ENCODE assay signal across 8 cellular contexts in genomic region chr2:55268288-55268906, GRCh38. TPM values are rescaled to one million over a fixed set of nuclear protein-coding genes. Genes with fewer than 3 reads are reported as not detected.
DNase-seq lines count a peak whose midpoint lies in the region; ATAC-seq, FAIRE-seq and TF ChIP-seq lines count a peak whose summit lies in the region.

No MANE protein-coding gene starts in this region.

- TF ChIP-seq CTCF in AG09309 (IDR thresholded peaks at IDR 0.05; ENCODE audit: control insufficient read depth, insufficient read depth, low read depth, low read length, missing control alignments): no peak
- TF ChIP-seq CTCF in K562 (IDR thresholded peaks at IDR 0.05 in 2 of 3, conservative IDR thresholded peaks at IDR 0.05 in 1 of 3; ENCODE audit: insufficient read depth in 2 of 3, low read depth in 1 of 3, low read length in 3 of 3): no peak
- no peak for TF ChIP-seq CTCF in lung (IDR thresholded peaks at IDR 0.05; ENCODE audit: control extremely low read depth, extremely low read depth)
- TF ChIP-seq CTCF in uterus (IDR thresholded peaks at IDR 0.05): no peak

- peak overlapping the region; percentile 83 for H3K4me3 ChIP-seq in AG09309 (ENCODE audit: control insufficient read depth, low read depth, low read length)
- H3K4me3 ChIP-seq in HUES6 (ENCODE audit: low read depth, low read length): peak overlapping the region; percentile 82
- peak overlapping the region; percentile 71 for H3K4me3 ChIP-seq in K562
- H3K4me3 ChIP-seq in lung: peak overlapping the region; percentile 94
- peak overlapping the region; percentile 45 to 62 for H3K4me3 ChIP-seq in uterus

- H3K9ac ChIP-seq in HUES6 (ENCODE audit: low read length) (peak overlapping the region; percentile 81), K562 (ENCODE audit: insufficient read depth in 1 of 2, low read depth in 2 of 2, low read length in 2 of 2) (peak overlapping the region; percentile 91 to 98)

- no peaks in the 10 kb centered on the region for H4K20me1 ChIP-seq in K562 (replicated peaks; ENCODE audit: control insufficient read depth, insufficient read depth, low read length)

- TSS peak; percentile 89 for BruUV-seq in K562 (replicated peaks; lab: Mats Ljungman, UMichigan)

- H3K36me3 ChIP-seq in HUES6 (ENCODE audit: control insufficient read depth, insufficient read depth, low read length): peaks cover 29% of the 10 kb centered on the region
- H3K36me3 ChIP-seq in K562 (ENCODE audit: control insufficient read depth, insufficient read depth, low read length): peaks cover 45% of the 10 kb centered on the region; the same call in 2 of the 3 replicates
- peaks cover 9 to 12% of the 10 kb centered on the region in 2 donors for H3K36me3 ChIP-seq in lung (ENCODE audit: control insufficient read depth in 2 of 2, insufficient read depth in 2 of 2, low read length in 2 of 2)
- no peaks in the 10 kb centered on the region for H3K36me3 ChIP-seq in uterus

- POLR2A ChIA-PET in K562 (lab: Yijun Ruan, JAX): no interaction called here

- no peak for TF ChIP-seq EP300 in K562 (IDR thresholded peaks at IDR 0.05; ENCODE audit: low read length)

- in situ Hi-C loops in K562 (cut with MboI): no loop called here

- intact Hi-C loops in K562 (cut with micrococcal nuclease): loop anchor here (5.0 kb wide), 1 partner anchor 149 kb away; the partner anchor contains the start of gene CCDC88A
- intact Hi-C loops in uterus (cut with DNase I; ENCODE audit: low total_unique reads): no loop called here

- H3K4me2 ChIP-seq in K562 (ENCODE audit: insufficient read depth, low read length): peak overlapping the region; percentile 99

- H3K27ac ChIP-seq in HUES6 (ENCODE audit: low read depth, low read length) (peak overlapping the region; percentile 0; the same call in 1 of the 2 replicates), K562 (ENCODE audit: extremely low read depth, low read depth, low read length) (peak overlapping the region; percentile 91), lung (ENCODE audit: low read depth in 1 of 2, low read length in 1 of 2) (peak overlapping the region; percentile 97 to 99), uterus (peak overlapping the region; percentile 86 to 87)

- H3K9me3 ChIP-seq in HUES6 (ENCODE audit: control insufficient read depth, insufficient read depth, low read depth, low read length) (no peaks in the 10 kb centered on the region), K562 (replicated peaks; ENCODE audit: control insufficient read depth, insufficient read depth, low read depth, low read length) (no peaks in the 10 kb centered on the region), lung (ENCODE audit: control insufficient read depth in 2 of 2, insufficient read depth in 1 of 2, low read length in 1 of 2) (no peaks in the 10 kb centered on the region), uterus (no peaks in the 10 kb centered on the region)

- no peak for TF ChIP-seq RAD21 in K562 (CRISPR knock-in tag; conservative IDR thresholded peaks at IDR 0.05 in 1 of 2, IDR thresholded peaks at IDR 0.05 in 1 of 2)

- FAIRE-seq in K562 (lab: Jason Lieb, UNC): no peak

- H3K4me1 ChIP-seq in HUES6 (ENCODE audit: control insufficient read depth, insufficient read depth, low read length): peaks cover 8% of the 10 kb centered on the region
- peaks cover 7 to 8% of the 10 kb centered on the region in 2 experiments; a peak in 3 of 5 replicates for H3K4me1 ChIP-seq in K562 (replicated peaks in 1 of 2; ENCODE audit: control insufficient read depth in 2 of 2, insufficient read depth in 2 of 2, low read length in 2 of 2)
- peaks cover 0 to 3% of the 10 kb centered on the region in 2 donors for H3K4me1 ChIP-seq in lung (ENCODE audit: control insufficient read depth in 2 of 2, insufficient read depth in 2 of 2, low read length in 2 of 2)
- H3K4me1 ChIP-seq in uterus: no peaks in the 10 kb centered on the region

- WGBS in K562 (ENCODE audit: insufficient coverage, low coverage, missing lambda C conversion rate): 1% methylated on average over 13 of the region's 13 CpGs
- 16 to 18% methylated on average over 13 of the region's 13 CpGs for WGBS in lung, 2 donors

- DNase-seq in AG09309 (ENCODE audit: low read depth) (no peak), K562 (ENCODE audit: extremely low read depth in 1 of 4, low spot score in 3 of 4) (no peak), lung (ENCODE audit: low spot score) (no peak), uterus (no peak), NCI-H1417 treated with DMSO at 0.1 percent for 48 hours (lab: John Stamatoyannopoulos, UW) (no peak), COLO668 (lab: John Stamatoyannopoulos, UW; ENCODE audit: unreplicated experiment) (no peak), NCI-H1436 (lab: John Stamatoyannopoulos, UW) (no peak)

- H3K27me3 ChIP-seq in HUES6 (ENCODE audit: control insufficient read depth, insufficient read depth, low read length): no peaks in the 10 kb centered on the region
- no peaks in the 10 kb centered on the region for H3K27me3 ChIP-seq in K562 (ENCODE audit: control insufficient read depth in 2 of 2, insufficient read depth in 2 of 2, low read length in 2 of 2)
- H3K27me3 ChIP-seq in lung (ENCODE audit: control insufficient read depth, insufficient read depth): no peaks in the 10 kb centered on the region
- no peaks in the 10 kb centered on the region for H3K27me3 ChIP-seq in uterus

- ATAC-seq in K562 (no peak), lung (ENCODE audit: insufficient read depth, low FRiP score) (no peak)

- TF ChIP-seq POLR2A in K562 (conservative IDR thresholded peaks at IDR 0.05): no peak
- no peak for TF ChIP-seq POLR2A in uterus (IDR thresholded peaks at IDR 0.05)

- CTCF ChIA-PET in K562 (lab: Yijun Ruan, JAX; ENCODE audit: low intra/inter-chr PET ratio): no interaction called here

- no peaks in the 10 kb centered on the region for H3K9me1 ChIP-seq in K562 (ENCODE audit: control insufficient read depth, insufficient read depth, low read length)

- H3K79me2 ChIP-seq in K562 (ENCODE audit: control insufficient read depth, insufficient read depth, low read length): peaks cover 22% of the 10 kb centered on the region

- peak overlapping the region; percentile 97 for H2AFZ ChIP-seq in K562 (ENCODE audit: low read depth, low read length)

RNA-seq across cellular contexts. Expression of gene MTIF2, which starts 0.6 kb away (rescaled TPM):
- total RNA-seq in K562 (2011; cell fraction: chromatin; rRNA removed; ENCODE audit: low replicate concordance): 77.7 and 94.9 TPM in 2 replicates
- total RNA-seq in K562 (2011; cell fraction: nucleolus; rRNA removed): 52.8 and 62.7 TPM in 2 replicates
- 67.3 and 69.7 TPM in 2 replicates for total RNA-seq in K562 (2011; cell fraction: nucleoplasm; rRNA removed)
- 85.1 and 105 TPM in 2 replicates for total RNA-seq in K562 (2014; rRNA removed)
- total RNA-seq in K562 (2014; rRNA removed; fragmentation: Illumina TruSeq; extraction: Trizol): 141 and 163 TPM in 2 replicates
- total RNA-seq in K562 (2015; rRNA removed; fragmentation: Illumina TruSeq; extraction: Trizol): 133 and 143 TPM in 2 replicates
- 81.1 and 84.5 TPM in 2 replicates for total RNA-seq in K562 (2021)
- polyA plus RNA-seq in K562 (2011; rRNA removed): 71.9 and 77.3 TPM in 2 replicates
- 20.9 and 27.8 TPM in 2 replicates for polyA plus RNA-seq in K562 (2011; cell fraction: cytosol; rRNA removed)
- polyA plus RNA-seq in K562 (2011; cell fraction: nucleus; rRNA removed): 34.0 and 45.2 TPM in 2 replicates
- 65.0 and 79.3 TPM in 2 replicates for polyA plus RNA-seq in K562 (2012)
- polyA plus RNA-seq in K562 (2014; fragmentation: Illumina TruSeq; extraction: Trizol): 104 and 115 TPM in 2 replicates
- polyA plus RNA-seq in K562 (2014; fragmentation: Nextera tagmentation; extraction: Ambion mirVana): 100 to 1,000 TPM in 1 of 2 experiments, 10 to 100 TPM in 1; 58.7 to 106 TPM
- polyA plus RNA-seq in K562 (2014; rRNA removed): 83.3 and 88.5 TPM in 2 replicates
- polyA minus RNA-seq in K562 (2011; rRNA and poly(A)+ RNA removed): 156 and 157 TPM in 2 replicates
- polyA minus RNA-seq in K562 (2011; cell fraction: cytosol; rRNA and poly(A)+ RNA removed): 39.6 and 51.8 TPM in 2 replicates
- polyA minus RNA-seq in K562 (2011; cell fraction: nucleus; rRNA and poly(A)+ RNA removed): 56.7 and 88.5 TPM in 2 replicates
- total RNA-seq in lung: 10 to 100 TPM; 25.1 to 26.3 TPM
- 10 to 100 TPM; 16.4 to 17.4 TPM for polyA plus RNA-seq in lung
- 10 to 100 TPM in 3 of 4 donors, 1 to 10 TPM in 1; 1.8 to 29.4 (median 12.8) TPM for total RNA-seq in uterus

RNA-seq across cellular contexts. Expression of gene RPS27A, which starts 35.9 kb away (rescaled TPM):
- 331 and 344 TPM in 2 replicates for total RNA-seq in K562 (2011; cell fraction: chromatin; rRNA removed; ENCODE audit: low replicate concordance)
- total RNA-seq in K562 (2011; cell fraction: nucleolus; rRNA removed): 339 and 368 TPM in 2 replicates
- 601 and 1,012 TPM in 2 replicates for total RNA-seq in K562 (2011; cell fraction: nucleoplasm; rRNA removed)
- total RNA-seq in K562 (2014; rRNA removed) (1,654 and 1,685 TPM in 2 replicates), K562 (2014; rRNA removed; fragmentation: Illumina TruSeq; extraction: Trizol) (3,037 and 3,271 TPM in 2 replicates), K562 (2015; rRNA removed; fragmentation: Illumina TruSeq; extraction: Trizol) (2,063 and 2,242 TPM in 2 replicates), K562 (2021) (1,392 and 1,538 TPM in 2 replicates), lung (1,000 to 10,000 TPM in 1 of 2 donors, 100 to 1,000 TPM in 1; 715 to 1,195 TPM), uterus (1,000 to 10,000 TPM; 1,126 to 5,133 (median 1,477) TPM)
- polyA plus RNA-seq in K562 (2011; rRNA removed) (3,088 and 3,282 TPM in 2 replicates), K562 (2014; fragmentation: Illumina TruSeq; extraction: Trizol) (1,383 and 1,726 TPM in 2 replicates), K562 (2014; fragmentation: Nextera tagmentation; extraction: Ambion mirVana) (1,000 to 10,000 TPM; 2,423 to 2,945 TPM), K562 (2014; rRNA removed) (2,195 and 2,258 TPM in 2 replicates), lung (1,000 to 10,000 TPM; 1,600 to 1,640 TPM)
- 748 and 1,744 TPM in 2 replicates for polyA plus RNA-seq in K562 (2011; cell fraction: cytosol; rRNA removed)
- polyA plus RNA-seq in K562 (2011; cell fraction: nucleus; rRNA removed): 371 and 883 TPM in 2 replicates
- 2,166 and 2,345 TPM in 2 replicates for polyA plus RNA-seq in K562 (2012)
- 1,049 and 1,123 TPM in 2 replicates for polyA minus RNA-seq in K562 (2011; rRNA and poly(A)+ RNA removed)
- 396 and 500 TPM in 2 replicates for polyA minus RNA-seq in K562 (2011; cell fraction: cytosol; rRNA and poly(A)+ RNA removed)
- polyA minus RNA-seq in K562 (2011; cell fraction: nucleus; rRNA and poly(A)+ RNA removed): 165 and 328 TPM in 2 replicates

RNA-seq across cellular contexts. Expression of gene CLHC1, which starts 36.3 kb away (rescaled TPM):
- total RNA-seq in K562 (2011; cell fraction: chromatin; rRNA removed; ENCODE audit: low replicate concordance): 28.4 and 58.9 TPM in 2 replicates
- total RNA-seq in K562 (2011; cell fraction: nucleolus; rRNA removed): 14.8 and 18.8 TPM in 2 replicates
- total RNA-seq in K562 (2011; cell fraction: nucleoplasm; rRNA removed): 26.7 and 42.7 TPM in 2 replicates
- total RNA-seq in K562 (2014; rRNA removed): 6.5 and 8.5 TPM in 2 replicates
- 14.3 and 14.5 TPM in 2 replicates for total RNA-seq in K562 (2014; rRNA removed; fragmentation: Illumina TruSeq; extraction: Trizol)
- total RNA-seq in K562 (2015; rRNA removed; fragmentation: Illumina TruSeq; extraction: Trizol): 9.0 and 11.0 TPM in 2 replicates
- 6.1 and 8.6 TPM in 2 replicates for total RNA-seq in K562 (2021)
- 11.7 and 13.3 TPM in 2 replicates for polyA plus RNA-seq in K562 (2011; rRNA removed)
- 0.79 and 3.4 TPM in 2 replicates for polyA plus RNA-seq in K562 (2011; cell fraction: cytosol; rRNA removed)
- 15.8 and 17.1 TPM in 2 replicates for polyA plus RNA-seq in K562 (2011; cell fraction: nucleus; rRNA removed)
- 5.0 and 10.8 TPM in 2 replicates for polyA plus RNA-seq in K562 (2012)
- polyA plus RNA-seq in K562 (2014; fragmentation: Illumina TruSeq; extraction: Trizol): 5.1 and 5.9 TPM in 2 replicates
- polyA plus RNA-seq in K562 (2014; fragmentation: Nextera tagmentation; extraction: Ambion mirVana): 1 to 10 TPM; 3.7 to 4.6 TPM
- polyA plus RNA-seq in K562 (2014; rRNA removed): 10.4 and 12.9 TPM in 2 replicates
- 13.6 and 19.5 TPM in 2 replicates for polyA minus RNA-seq in K562 (2011; rRNA and poly(A)+ RNA removed)
- 3.7 and 5.2 TPM in 2 replicates for polyA minus RNA-seq in K562 (2011; cell fraction: cytosol; rRNA and poly(A)+ RNA removed)
- polyA minus RNA-seq in K562 (2011; cell fraction: nucleus; rRNA and poly(A)+ RNA removed): 16.2 and 28.9 TPM in 2 replicates
- 10 to 100 TPM; 13.6 to 33.8 TPM for total RNA-seq in lung
- polyA plus RNA-seq in lung: 10 to 100 TPM in 1 of 2 donors, 1 to 10 TPM in 1; 2.3 to 10.8 TPM
- 10 to 100 TPM in 2 of 4 donors, 1 to 10 TPM in 1, under 1 TPM in 1; 0.51 to 52.7 (median 13.2) TPM for total RNA-seq in uterus

Comparison
In these comparisons a context has a peak if more than half of its experiments do, and no peak if none do; other contexts are left out.
1. H3K27ac ChIP-seq: peak in every context shown above with its lines; median percentile 98 in lung; 91 in K562; 86 in uterus; 0 in HUES6.